8 cellular contexts compared by ENCODE assay signal in the genomic region with DNA sequence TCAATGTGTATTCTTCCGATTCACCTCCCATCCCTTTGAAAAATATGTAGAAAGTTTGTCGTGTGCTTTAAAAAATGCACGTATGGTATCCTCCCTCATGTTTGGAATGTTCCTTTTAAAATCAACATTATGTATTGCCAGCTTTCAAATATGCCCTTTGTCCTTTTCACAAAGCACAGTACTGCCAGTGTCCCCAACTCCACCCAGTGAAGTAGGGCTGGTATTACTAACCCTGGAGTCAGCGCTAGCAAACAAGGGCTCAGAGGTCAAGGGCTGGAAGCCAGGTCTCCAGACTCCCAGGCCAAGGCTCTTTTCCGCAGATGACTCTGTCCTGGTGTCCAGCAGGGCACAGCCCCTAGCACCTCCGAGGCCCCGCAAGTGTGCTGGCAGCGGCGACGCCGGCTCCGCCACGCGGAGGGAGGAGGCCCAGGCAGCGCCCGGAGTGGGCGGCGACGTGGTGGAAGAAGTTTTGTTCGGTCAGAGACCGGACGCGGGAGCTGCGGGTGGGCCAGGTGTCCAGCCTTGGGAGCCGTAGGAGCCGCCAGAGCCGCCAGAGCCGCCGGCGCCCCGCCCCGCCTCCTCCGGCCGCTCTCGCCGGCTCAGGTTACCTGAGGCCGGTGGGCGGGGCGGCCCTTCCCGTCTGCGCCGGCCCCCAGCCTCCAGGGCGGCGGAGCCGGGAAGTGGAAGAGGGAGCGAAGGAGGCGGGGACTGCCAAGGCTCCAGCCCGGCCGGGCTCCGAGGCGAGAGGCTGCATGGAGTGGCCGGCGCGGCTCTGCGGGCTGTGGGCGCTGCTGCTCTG. TPM values are rescaled to one million over a fixed set of nuclear protein-coding genes. Genes with fewer than 3 reads are reported as not detected.
A peak's percentile ranks its signal among the peaks of the same experiment; 100 is the strongest.
DNase-seq lines count a peak whose midpoint lies in the region; ATAC-seq and TF ChIP-seq lines count a peak whose summit lies in the region.

Gene IL13RA1 (plus strand): TSS at position 720 of the 799 bp plus-strand sequence. CDS start 33 bp downstream, at position 753.

- H3K9me3 ChIP-seq in WERI-Rb-1 (ENCODE audit: severe bottlenecking) = no peaks in the 10 kb centered on the region
- peaks cover 0 to 3% of the 10 kb centered on the region in 2 donors for H3K9me3 ChIP-seq in lung (ENCODE audit: control insufficient read depth in 2 of 2, insufficient read depth in 1 of 2, low read length in 1 of 2)

- H3K36me3 ChIP-seq in WERI-Rb-1 (no peaks in the 10 kb centered on the region), lung (ENCODE audit: control insufficient read depth in 2 of 2, insufficient read depth in 2 of 2, low read length in 2 of 2) (no peaks in the 10 kb centered on the region)

- H3K9me3 Mint-ChIP-seq in effector memory CD8-positive, alpha-beta T cell = no peaks in the 10 kb centered on the region
- no peaks in the 10 kb centered on the region for H3K9me3 Mint-ChIP-seq in stimulated activated naive CD8-positive, alpha-beta T cell treated with anti-CD3 and anti-CD28 coated beads, Interleukin-15, amount 100 ng/mL, for 72 hours

- H3K27me3 ChIP-seq in WERI-Rb-1 (ENCODE audit: insufficient read depth, low read depth, severe bottlenecking) = peaks cover 6% of the 10 kb centered on the region
- no peaks in the 10 kb centered on the region for H3K27me3 ChIP-seq in lung (ENCODE audit: control insufficient read depth, insufficient read depth)

- DNase-seq in GDM1 (lab: John Stamatoyannopoulos, UW) = peak; percentile 56
- peak; percentile 70 for DNase-seq in NCI-H2029 (lab: John Stamatoyannopoulos, UW)
- DNase-seq in WERI-Rb-1 = peak; percentile 77
- DNase-seq in effector memory CD8-positive, alpha-beta T cell = no peak
- peak; percentile 76 for DNase-seq in lung (ENCODE audit: low spot score)
- peak; percentile 4 to 10 for DNase-seq in stimulated activated naive CD8-positive, alpha-beta T cell treated with anti-CD3 and anti-CD28 coated beads, Interleukin-15, amount 100 ng/mL, for 72 hours

- WGBS in lung, 2 donors = 12 to 38% methylated on average over 12 to 56 of the region's 56 CpGs

- peaks cover 18 to 51% of the 10 kb centered on the region in 2 donors for H3K27me3 Mint-ChIP-seq in effector memory CD8-positive, alpha-beta T cell
- peaks cover 46% of the 10 kb centered on the region for H3K27me3 Mint-ChIP-seq in stimulated activated naive CD8-positive, alpha-beta T cell treated with anti-CD3 and anti-CD28 coated beads, Interleukin-15, amount 100 ng/mL, for 72 hours

- H3K36me3 Mint-ChIP-seq in effector memory CD8-positive, alpha-beta T cell (ENCODE audit: insufficient read depth) = no peaks in the 10 kb centered on the region

- H3K27ac ChIP-seq in WERI-Rb-1 (peak within 1 kb of the TSS; percentile 79), lung (ENCODE audit: low read depth in 1 of 2, low read length in 1 of 2) (peak within 1 kb of the TSS; percentile 74 to 90)

- H3K4me1 Mint-ChIP-seq in effector memory CD8-positive, alpha-beta T cell (ENCODE audit: low read depth in 2 of 2) = peaks cover 0 to 5% of the 10 kb centered on the region in 2 donors
- H3K4me1 Mint-ChIP-seq in stimulated activated naive CD8-positive, alpha-beta T cell treated with anti-CD3 and anti-CD28 coated beads, Interleukin-15, amount 100 ng/mL, for 72 hours = no peaks in the 10 kb centered on the region

- peak within 1 kb of the TSS; percentile 61 for H3K4me3 ChIP-seq in WERI-Rb-1 (ENCODE audit: low read depth, low read length)
- peak within 1 kb of the TSS; percentile 66 for H3K4me3 ChIP-seq in lung

- peak; percentile 69 for ATAC-seq in HG02623 (IDR thresholded peaks at IDR 0.05; ENCODE audit: unreplicated experiment)
- ATAC-seq in effector memory CD8-positive, alpha-beta T cell (replicated peaks) = peak; percentile 51
- ATAC-seq in lung (ENCODE audit: insufficient read depth, low FRiP score) = peak; percentile 86
- ATAC-seq in stimulated activated naive CD8-positive, alpha-beta T cell treated with anti-CD3 and anti-CD28 coated beads, Interleukin-15, amount 100 ng/mL, for 72 hours = peak; percentile 61
- no peak for ATAC-seq in GM18520 (IDR thresholded peaks at IDR 0.05; ENCODE audit: unreplicated experiment)

- peaks cover 3 to 4% of the 10 kb centered on the region in 2 donors for H3K4me1 ChIP-seq in lung (ENCODE audit: control insufficient read depth in 2 of 2, insufficient read depth in 2 of 2, low read length in 2 of 2)

- H3K27ac Mint-ChIP-seq in effector memory CD8-positive, alpha-beta T cell = no peak within 1 kb of the TSS
- no peak within 1 kb of the TSS for H3K27ac Mint-ChIP-seq in stimulated activated naive CD8-positive, alpha-beta T cell treated with anti-CD3 and anti-CD28 coated beads, Interleukin-15, amount 100 ng/mL, for 72 hours

- H3K4me3 Mint-ChIP-seq in effector memory CD8-positive, alpha-beta T cell = peak within 1 kb of the TSS; percentile 57 to 64
- H3K4me3 Mint-ChIP-seq in stimulated activated naive CD8-positive, alpha-beta T cell treated with anti-CD3 and anti-CD28 coated beads, Interleukin-15, amount 100 ng/mL, for 72 hours = peak within 1 kb of the TSS; percentile 39 to 57

- no peak for TF ChIP-seq CTCF in WERI-Rb-1 (IDR thresholded peaks at IDR 0.05; ENCODE audit: low read depth, low read length)
- TF ChIP-seq CTCF in lung (IDR thresholded peaks at IDR 0.05; ENCODE audit: control extremely low read depth, extremely low read depth) = no peak

RNA-seq across cellular contexts. Expression of gene IL13RA1, which starts in this region (rescaled TPM):
- total RNA-seq in lung = 10 to 100 TPM; 61.1 to 64.0 TPM
- polyA plus RNA-seq in lung = 10 to 100 TPM; 23.4 to 56.9 TPM

Comparison
In these comparisons a context has a peak if more than half of its experiments do, and no peak if none do; other contexts are left out.
1. DNase-seq: peak in GDM1 (single experiment), NCI-H2029 (single experiment), WERI-Rb-1 (single experiment), lung (single experiment) and stimulated activated naive CD8-positive, alpha-beta T cell treated with anti-CD3 and anti-CD28 coated beads, Interleukin-15, amount 100 ng/mL, for 72 hours (2 of 2); none in effector memory CD8-positive, alpha-beta T cell (0 of 3).